In genomic region chr10:49139866-49140195, GRCh38 we compare ENCODE assay signal across 1 cellular context.
TF ChIP-seq lines count a peak whose summit lies in the region.

No MANE protein-coding gene starts in this region.

TF ChIP-seq in K562, 482 proteins besides CTCF, POLR2A, EP300 and RAD21 (continued from another document):
- TF ChIP-seq E2F8 (IDR thresholded peaks at IDR 0.05; ENCODE audit: low read depth, partially characterized antibody), result no peak
- TF ChIP-seq ZNF133 (CRISPR knock-in tag; IDR thresholded peaks at IDR 0.05), result no peak
- no peak for TF ChIP-seq FOXP1 (CRISPR knock-in tag; IDR thresholded peaks at IDR 0.05)
- TF ChIP-seq FOSL1 (tag; conservative IDR thresholded peaks at IDR 0.05), result peak; percentile 91
- no peak for TF ChIP-seq SOX6 (IDR thresholded peaks at IDR 0.05)
- no peak for TF ChIP-seq ZNF79 (CRISPR knock-in tag; IDR thresholded peaks at IDR 0.05; ENCODE audit: low read depth)
- TF ChIP-seq ZNF592 (IDR thresholded peaks at IDR 0.05), result no peak
- no peak for TF ChIP-seq MTA3 (IDR thresholded peaks at IDR 0.05; ENCODE audit: borderline replicate concordance)
- TF ChIP-seq SRSF9 (IDR thresholded peaks at IDR 0.05; ENCODE audit: borderline replicate concordance, low read depth, low read length), result no peak
- TF ChIP-seq, protein P1, sequence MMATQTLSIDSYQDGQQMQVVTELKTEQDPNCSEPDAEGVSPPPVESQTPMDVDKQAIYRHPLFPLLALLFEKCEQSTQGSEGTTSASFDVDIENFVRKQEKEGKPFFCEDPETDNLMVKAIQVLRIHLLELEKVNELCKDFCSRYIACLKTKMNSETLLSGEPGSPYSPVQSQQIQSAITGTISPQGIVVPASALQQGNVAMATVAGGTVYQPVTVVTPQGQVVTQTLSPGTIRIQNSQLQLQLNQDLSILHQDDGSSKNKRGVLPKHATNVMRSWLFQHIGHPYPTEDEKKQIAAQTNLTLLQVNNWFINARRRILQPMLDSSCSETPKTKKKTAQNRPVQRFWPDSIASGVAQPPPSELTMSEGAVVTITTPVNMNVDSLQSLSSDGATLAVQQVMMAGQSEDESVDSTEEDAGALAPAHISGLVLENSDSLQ (IDR thresholded peaks at IDR 0.05), result no peak
- peak; percentile 3 for TF ChIP-seq HNRNPLL (IDR thresholded peaks at IDR 0.05; ENCODE audit: low read depth, low read length, poor library complexity, severe bottlenecking)
- TF ChIP-seq NUFIP1 (IDR thresholded peaks at IDR 0.05; ENCODE audit: partially characterized antibody), result no peak
- TF ChIP-seq, protein P2, sequence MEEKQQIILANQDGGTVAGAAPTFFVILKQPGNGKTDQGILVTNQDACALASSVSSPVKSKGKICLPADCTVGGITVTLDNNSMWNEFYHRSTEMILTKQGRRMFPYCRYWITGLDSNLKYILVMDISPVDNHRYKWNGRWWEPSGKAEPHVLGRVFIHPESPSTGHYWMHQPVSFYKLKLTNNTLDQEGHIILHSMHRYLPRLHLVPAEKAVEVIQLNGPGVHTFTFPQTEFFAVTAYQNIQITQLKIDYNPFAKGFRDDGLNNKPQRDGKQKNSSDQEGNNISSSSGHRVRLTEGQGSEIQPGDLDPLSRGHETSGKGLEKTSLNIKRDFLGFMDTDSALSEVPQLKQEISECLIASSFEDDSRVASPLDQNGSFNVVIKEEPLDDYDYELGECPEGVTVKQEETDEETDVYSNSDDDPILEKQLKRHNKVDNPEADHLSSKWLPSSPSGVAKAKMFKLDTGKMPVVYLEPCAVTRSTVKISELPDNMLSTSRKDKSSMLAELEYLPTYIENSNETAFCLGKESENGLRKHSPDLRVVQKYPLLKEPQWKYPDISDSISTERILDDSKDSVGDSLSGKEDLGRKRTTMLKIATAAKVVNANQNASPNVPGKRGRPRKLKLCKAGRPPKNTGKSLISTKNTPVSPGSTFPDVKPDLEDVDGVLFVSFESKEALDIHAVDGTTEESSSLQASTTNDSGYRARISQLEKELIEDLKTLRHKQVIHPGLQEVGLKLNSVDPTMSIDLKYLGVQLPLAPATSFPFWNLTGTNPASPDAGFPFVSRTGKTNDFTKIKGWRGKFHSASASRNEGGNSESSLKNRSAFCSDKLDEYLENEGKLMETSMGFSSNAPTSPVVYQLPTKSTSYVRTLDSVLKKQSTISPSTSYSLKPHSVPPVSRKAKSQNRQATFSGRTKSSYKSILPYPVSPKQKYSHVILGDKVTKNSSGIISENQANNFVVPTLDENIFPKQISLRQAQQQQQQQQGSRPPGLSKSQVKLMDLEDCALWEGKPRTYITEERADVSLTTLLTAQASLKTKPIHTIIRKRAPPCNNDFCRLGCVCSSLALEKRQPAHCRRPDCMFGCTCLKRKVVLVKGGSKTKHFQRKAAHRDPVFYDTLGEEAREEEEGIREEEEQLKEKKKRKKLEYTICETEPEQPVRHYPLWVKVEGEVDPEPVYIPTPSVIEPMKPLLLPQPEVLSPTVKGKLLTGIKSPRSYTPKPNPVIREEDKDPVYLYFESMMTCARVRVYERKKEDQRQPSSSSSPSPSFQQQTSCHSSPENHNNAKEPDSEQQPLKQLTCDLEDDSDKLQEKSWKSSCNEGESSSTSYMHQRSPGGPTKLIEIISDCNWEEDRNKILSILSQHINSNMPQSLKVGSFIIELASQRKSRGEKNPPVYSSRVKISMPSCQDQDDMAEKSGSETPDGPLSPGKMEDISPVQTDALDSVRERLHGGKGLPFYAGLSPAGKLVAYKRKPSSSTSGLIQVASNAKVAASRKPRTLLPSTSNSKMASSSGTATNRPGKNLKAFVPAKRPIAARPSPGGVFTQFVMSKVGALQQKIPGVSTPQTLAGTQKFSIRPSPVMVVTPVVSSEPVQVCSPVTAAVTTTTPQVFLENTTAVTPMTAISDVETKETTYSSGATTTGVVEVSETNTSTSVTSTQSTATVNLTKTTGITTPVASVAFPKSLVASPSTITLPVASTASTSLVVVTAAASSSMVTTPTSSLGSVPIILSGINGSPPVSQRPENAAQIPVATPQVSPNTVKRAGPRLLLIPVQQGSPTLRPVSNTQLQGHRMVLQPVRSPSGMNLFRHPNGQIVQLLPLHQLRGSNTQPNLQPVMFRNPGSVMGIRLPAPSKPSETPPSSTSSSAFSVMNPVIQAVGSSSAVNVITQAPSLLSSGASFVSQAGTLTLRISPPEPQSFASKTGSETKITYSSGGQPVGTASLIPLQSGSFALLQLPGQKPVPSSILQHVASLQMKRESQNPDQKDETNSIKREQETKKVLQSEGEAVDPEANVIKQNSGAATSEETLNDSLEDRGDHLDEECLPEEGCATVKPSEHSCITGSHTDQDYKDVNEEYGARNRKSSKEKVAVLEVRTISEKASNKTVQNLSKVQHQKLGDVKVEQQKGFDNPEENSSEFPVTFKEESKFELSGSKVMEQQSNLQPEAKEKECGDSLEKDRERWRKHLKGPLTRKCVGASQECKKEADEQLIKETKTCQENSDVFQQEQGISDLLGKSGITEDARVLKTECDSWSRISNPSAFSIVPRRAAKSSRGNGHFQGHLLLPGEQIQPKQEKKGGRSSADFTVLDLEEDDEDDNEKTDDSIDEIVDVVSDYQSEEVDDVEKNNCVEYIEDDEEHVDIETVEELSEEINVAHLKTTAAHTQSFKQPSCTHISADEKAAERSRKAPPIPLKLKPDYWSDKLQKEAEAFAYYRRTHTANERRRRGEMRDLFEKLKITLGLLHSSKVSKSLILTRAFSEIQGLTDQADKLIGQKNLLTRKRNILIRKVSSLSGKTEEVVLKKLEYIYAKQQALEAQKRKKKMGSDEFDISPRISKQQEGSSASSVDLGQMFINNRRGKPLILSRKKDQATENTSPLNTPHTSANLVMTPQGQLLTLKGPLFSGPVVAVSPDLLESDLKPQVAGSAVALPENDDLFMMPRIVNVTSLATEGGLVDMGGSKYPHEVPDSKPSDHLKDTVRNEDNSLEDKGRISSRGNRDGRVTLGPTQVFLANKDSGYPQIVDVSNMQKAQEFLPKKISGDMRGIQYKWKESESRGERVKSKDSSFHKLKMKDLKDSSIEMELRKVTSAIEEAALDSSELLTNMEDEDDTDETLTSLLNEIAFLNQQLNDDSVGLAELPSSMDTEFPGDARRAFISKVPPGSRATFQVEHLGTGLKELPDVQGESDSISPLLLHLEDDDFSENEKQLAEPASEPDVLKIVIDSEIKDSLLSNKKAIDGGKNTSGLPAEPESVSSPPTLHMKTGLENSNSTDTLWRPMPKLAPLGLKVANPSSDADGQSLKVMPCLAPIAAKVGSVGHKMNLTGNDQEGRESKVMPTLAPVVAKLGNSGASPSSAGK (IDR thresholded peaks at IDR 0.05), result no peak
- TF ChIP-seq BRF1 (IDR thresholded peaks at IDR 0.05; ENCODE audit: borderline replicate concordance, extremely low read depth, insufficient read length), result no peak
- TF ChIP-seq, protein P3, sequence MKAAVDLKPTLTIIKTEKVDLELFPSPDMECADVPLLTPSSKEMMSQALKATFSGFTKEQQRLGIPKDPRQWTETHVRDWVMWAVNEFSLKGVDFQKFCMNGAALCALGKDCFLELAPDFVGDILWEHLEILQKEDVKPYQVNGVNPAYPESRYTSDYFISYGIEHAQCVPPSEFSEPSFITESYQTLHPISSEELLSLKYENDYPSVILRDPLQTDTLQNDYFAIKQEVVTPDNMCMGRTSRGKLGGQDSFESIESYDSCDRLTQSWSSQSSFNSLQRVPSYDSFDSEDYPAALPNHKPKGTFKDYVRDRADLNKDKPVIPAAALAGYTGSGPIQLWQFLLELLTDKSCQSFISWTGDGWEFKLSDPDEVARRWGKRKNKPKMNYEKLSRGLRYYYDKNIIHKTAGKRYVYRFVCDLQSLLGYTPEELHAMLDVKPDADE (conservative IDR thresholded peaks at IDR 0.05; ENCODE audit: control insufficient read depth, low read depth, low read length), result no peak
- no peak for TF ChIP-seq THRAP3 (IDR thresholded peaks at IDR 0.05; ENCODE audit: borderline replicate concordance)
- no peak for TF ChIP-seq BCOR (IDR thresholded peaks at IDR 0.05)
- TF ChIP-seq FOS (IDR thresholded peaks at IDR 0.05; ENCODE audit: extremely low read depth, insufficient read length), result peak; percentile 14
- TF ChIP-seq HDAC1 (IDR thresholded peaks at IDR 0.05), result no peak
- TF ChIP-seq SMC3 (conservative IDR thresholded peaks at IDR 0.05; ENCODE audit: insufficient read depth, low read depth, low read length), result no peak
- no peak for TF ChIP-seq CSDE1 (IDR thresholded peaks at IDR 0.05)
- TF ChIP-seq TAF15 (IDR thresholded peaks at IDR 0.05; ENCODE audit: low read depth, low read length), result no peak
- TF ChIP-seq ZKSCAN3 (CRISPR knock-in tag; IDR thresholded peaks at IDR 0.05), result no peak
- TF ChIP-seq FOXA1 (IDR thresholded peaks at IDR 0.05; ENCODE audit: borderline replicate concordance), result no peak
- TF ChIP-seq CREM (IDR thresholded peaks at IDR 0.05; ENCODE audit: low read depth), result peak; percentile 64
- no peak for TF ChIP-seq THAP7 (CRISPR knock-in tag; IDR thresholded peaks at IDR 0.05)
- no peak for TF ChIP-seq NBN (IDR thresholded peaks at IDR 0.05; ENCODE audit: low read depth)
